ENCODE assay signal across 35 cellular contexts in genomic region chr5:60371065-60371464, GRCh38.
"Had no signal": no experiment of that assay in that cellular context is flagged by ENCODE, and none has a peak within 500 bp of the region (broad histone marks: within the 10 kb centered on the region; RNA-seq: fewer than 3 reads in every experiment).

No MANE protein-coding gene starts in this region.

- H3K36me3 ChIP-seq: adrenal gland, SJCRH30 had no signal

- H3K27me3 ChIP-seq: adrenal gland, SJCRH30 had no signal

- H3K9me3 ChIP-seq: adrenal gland, SJCRH30 had no signal

- H3K27ac ChIP-seq: adrenal gland, KMS-11, SJCRH30, SK-N-MC had no signal

- H3K4me1 ChIP-seq: adrenal gland, SJCRH30 had no signal

- DNase-seq: activated CD4-positive, alpha-beta T cell treated with anti-CD3 and anti-CD28 coated beads for 1 hour; activated CD4-positive, alpha-beta T cell treated with anti-CD3 and anti-CD28 coated beads for 48 hours; activated CD4-positive, CD25-positive, alpha-beta regulatory T cell; activated CD8-positive, alpha-beta T cell treated with anti-CD3 and anti-CD28 coated beads for 36 hours; activated effector memory CD4-positive, alpha-beta T cell treated with anti-CD3 and anti-CD28 coated beads, Interleukin-2, amount 50 U/mL, for 16 hours; activated naive CD4-positive, alpha-beta T cell treated with anti-CD3 and anti-CD28 coated beads for 36 hours; activated T-cell treated with anti-CD3 and anti-CD28 coated beads, Interleukin-2, amount 50 U/mL, for 1 hour; activated T-cell treated with anti-CD3 and anti-CD28 coated beads, Interleukin-2, amount 50 U/mL, for 72 hours; adrenal gland; central memory CD4-positive, alpha-beta T cell; MM.1S; MV-4-11; NCI-H1092 treated with DMSO at 0.1 percent for 48 hours; NCI-H1417; NCI-H146; NCI-H187; NCI-H2081; NCI-H226; NCI-H446 treated with DMSO at 0.1 percent for 48 hours; NCI-H524; NCI-H69; NCI-H82; SHP77; SJCRH30; SW 1271; T-helper 1 cell; T-helper 2 cell; T-helper 9 cell had no signal

- H3K4me3 ChIP-seq: adrenal gland, SJCRH30, SK-N-MC had no signal

- FAIRE-seq: astrocyte, bronchial epithelial cell had no signal

- H3K4me2 ChIP-seq: KMS-11 had no signal

- H3K9ac ChIP-seq: KMS-11 had no signal

- ATAC-seq: activated CD8-positive, alpha-beta T cell treated with anti-CD3 and anti-CD28 coated beads for 36 hours; activated naive CD4-positive, alpha-beta T cell treated with anti-CD3 and anti-CD28 coated beads, Interleukin-2, amount 50 U/mL, for 72 hours; activated T-cell treated with anti-CD3 and anti-CD28 coated beads, Interleukin-2, amount 50 U/mL, for 72 hours; activated T-helper 17 cell treated with anti-CD3 and anti-CD28 coated beads, Interleukin-2, amount 50 U/mL, for 72 hours; Panc1 had no signal
